ENCODE assay signal across 1 cellular context in the genomic region with DNA sequence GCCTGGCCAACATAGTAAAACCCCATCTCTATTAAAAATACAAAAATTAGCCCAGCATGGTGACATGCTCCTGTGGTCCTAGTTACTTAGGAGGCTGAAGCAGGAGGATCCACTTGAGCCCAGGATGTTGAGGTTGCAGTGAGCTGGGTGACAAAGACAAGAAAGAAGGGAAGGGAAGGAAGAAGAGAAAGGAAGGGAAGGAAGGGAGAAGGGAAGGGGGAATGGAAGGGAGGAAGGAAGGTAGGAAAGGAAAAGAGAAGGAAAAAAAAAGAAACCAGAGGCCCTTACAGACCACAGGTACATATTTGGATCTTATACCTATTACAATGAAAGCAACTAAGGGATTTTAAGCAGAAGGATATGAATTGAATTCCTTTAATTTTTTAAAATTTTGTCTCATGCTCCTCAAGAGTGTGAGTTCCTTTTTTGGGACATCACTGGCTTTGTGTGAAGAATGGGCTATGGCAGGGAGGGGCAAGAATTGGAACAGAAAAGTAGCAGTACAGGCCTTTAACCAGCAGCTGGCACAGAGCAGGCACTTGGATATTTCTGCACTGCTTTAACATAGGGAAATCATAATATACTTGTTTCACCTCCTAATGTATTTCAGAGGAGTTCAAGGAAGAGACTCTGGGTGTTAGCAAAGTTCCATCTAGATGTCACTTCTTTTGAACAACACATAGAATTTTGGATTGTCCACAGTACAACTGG.
TF ChIP-seq lines count a peak whose summit lies in the region.

No MANE protein-coding gene starts in this region.

TF ChIP-seq in K562, 482 proteins besides CTCF, POLR2A, EP300 and RAD21 (continues in another document):
- TF ChIP-seq FOXP1 (CRISPR knock-in tag; IDR thresholded peaks at IDR 0.05), result no peak
- no peak for TF ChIP-seq ZKSCAN1 (IDR thresholded peaks at IDR 0.05; ENCODE audit: low read depth, low read length)
- no peak for TF ChIP-seq TARDBP (IDR thresholded peaks at IDR 0.05)
- TF ChIP-seq NR2C2 (CRISPR knock-in tag; IDR thresholded peaks at IDR 0.05), result no peak
- TF ChIP-seq NR2C2 (tag; IDR thresholded peaks at IDR 0.05), result no peak
- TF ChIP-seq, protein P1, sequence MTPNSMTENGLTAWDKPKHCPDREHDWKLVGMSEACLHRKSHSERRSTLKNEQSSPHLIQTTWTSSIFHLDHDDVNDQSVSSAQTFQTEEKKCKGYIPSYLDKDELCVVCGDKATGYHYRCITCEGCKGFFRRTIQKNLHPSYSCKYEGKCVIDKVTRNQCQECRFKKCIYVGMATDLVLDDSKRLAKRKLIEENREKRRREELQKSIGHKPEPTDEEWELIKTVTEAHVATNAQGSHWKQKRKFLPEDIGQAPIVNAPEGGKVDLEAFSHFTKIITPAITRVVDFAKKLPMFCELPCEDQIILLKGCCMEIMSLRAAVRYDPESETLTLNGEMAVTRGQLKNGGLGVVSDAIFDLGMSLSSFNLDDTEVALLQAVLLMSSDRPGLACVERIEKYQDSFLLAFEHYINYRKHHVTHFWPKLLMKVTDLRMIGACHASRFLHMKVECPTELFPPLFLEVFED (CRISPR knock-in tag; conservative IDR thresholded peaks at IDR 0.05), result 0 out of 2 replicates have a peak, but pooled peaks have one; percentile 49
- TF ChIP-seq, protein P2, sequence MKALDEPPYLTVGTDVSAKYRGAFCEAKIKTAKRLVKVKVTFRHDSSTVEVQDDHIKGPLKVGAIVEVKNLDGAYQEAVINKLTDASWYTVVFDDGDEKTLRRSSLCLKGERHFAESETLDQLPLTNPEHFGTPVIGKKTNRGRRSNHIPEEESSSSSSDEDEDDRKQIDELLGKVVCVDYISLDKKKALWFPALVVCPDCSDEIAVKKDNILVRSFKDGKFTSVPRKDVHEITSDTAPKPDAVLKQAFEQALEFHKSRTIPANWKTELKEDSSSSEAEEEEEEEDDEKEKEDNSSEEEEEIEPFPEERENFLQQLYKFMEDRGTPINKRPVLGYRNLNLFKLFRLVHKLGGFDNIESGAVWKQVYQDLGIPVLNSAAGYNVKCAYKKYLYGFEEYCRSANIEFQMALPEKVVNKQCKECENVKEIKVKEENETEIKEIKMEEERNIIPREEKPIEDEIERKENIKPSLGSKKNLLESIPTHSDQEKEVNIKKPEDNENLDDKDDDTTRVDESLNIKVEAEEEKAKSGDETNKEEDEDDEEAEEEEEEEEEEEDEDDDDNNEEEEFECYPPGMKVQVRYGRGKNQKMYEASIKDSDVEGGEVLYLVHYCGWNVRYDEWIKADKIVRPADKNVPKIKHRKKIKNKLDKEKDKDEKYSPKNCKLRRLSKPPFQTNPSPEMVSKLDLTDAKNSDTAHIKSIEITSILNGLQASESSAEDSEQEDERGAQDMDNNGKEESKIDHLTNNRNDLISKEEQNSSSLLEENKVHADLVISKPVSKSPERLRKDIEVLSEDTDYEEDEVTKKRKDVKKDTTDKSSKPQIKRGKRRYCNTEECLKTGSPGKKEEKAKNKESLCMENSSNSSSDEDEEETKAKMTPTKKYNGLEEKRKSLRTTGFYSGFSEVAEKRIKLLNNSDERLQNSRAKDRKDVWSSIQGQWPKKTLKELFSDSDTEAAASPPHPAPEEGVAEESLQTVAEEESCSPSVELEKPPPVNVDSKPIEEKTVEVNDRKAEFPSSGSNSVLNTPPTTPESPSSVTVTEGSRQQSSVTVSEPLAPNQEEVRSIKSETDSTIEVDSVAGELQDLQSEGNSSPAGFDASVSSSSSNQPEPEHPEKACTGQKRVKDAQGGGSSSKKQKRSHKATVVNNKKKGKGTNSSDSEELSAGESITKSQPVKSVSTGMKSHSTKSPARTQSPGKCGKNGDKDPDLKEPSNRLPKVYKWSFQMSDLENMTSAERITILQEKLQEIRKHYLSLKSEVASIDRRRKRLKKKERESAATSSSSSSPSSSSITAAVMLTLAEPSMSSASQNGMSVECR (CRISPR knock-in tag; IDR thresholded peaks at IDR 0.05), result no peak
- TF ChIP-seq WHSC1 (IDR thresholded peaks at IDR 0.05; ENCODE audit: low read length), result no peak
- no peak for TF ChIP-seq MBD2 (IDR thresholded peaks at IDR 0.05; ENCODE audit: borderline replicate concordance, low read depth)
- TF ChIP-seq HNRNPL (IDR thresholded peaks at IDR 0.05; ENCODE audit: low read depth, low read length), result no peak
- no peak for TF ChIP-seq ZNF184 (CRISPR knock-in tag; IDR thresholded peaks at IDR 0.05)
- no peak for TF ChIP-seq DNMT1 (IDR thresholded peaks at IDR 0.05)
- TF ChIP-seq, protein P3, sequence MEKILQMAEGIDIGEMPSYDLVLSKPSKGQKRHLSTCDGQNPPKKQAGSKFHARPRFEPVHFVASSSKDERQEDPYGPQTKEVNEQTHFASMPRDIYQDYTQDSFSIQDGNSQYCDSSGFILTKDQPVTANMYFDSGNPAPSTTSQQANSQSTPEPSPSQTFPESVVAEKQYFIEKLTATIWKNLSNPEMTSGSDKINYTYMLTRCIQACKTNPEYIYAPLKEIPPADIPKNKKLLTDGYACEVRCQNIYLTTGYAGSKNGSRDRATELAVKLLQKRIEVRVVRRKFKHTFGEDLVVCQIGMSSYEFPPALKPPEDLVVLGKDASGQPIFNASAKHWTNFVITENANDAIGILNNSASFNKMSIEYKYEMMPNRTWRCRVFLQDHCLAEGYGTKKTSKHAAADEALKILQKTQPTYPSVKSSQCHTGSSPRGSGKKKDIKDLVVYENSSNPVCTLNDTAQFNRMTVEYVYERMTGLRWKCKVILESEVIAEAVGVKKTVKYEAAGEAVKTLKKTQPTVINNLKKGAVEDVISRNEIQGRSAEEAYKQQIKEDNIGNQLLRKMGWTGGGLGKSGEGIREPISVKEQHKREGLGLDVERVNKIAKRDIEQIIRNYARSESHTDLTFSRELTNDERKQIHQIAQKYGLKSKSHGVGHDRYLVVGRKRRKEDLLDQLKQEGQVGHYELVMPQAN (IDR thresholded peaks at IDR 0.05; ENCODE audit: borderline replicate concordance), result no peak
- no peak for TF ChIP-seq IRF2 (CRISPR knock-in tag; IDR thresholded peaks at IDR 0.05)
- no peak for TF ChIP-seq BHLHE40 (IDR thresholded peaks at IDR 0.05; ENCODE audit: low read length)
- no peak for TF ChIP-seq ZKSCAN3 (CRISPR knock-in tag; IDR thresholded peaks at IDR 0.05)
- TF ChIP-seq KAT7 (CRISPR knock-in tag; IDR thresholded peaks at IDR 0.05; ENCODE audit: borderline replicate concordance), result no peak
- TF ChIP-seq ZNF3 (CRISPR knock-in tag; IDR thresholded peaks at IDR 0.05), result no peak
- TF ChIP-seq, protein P4, sequence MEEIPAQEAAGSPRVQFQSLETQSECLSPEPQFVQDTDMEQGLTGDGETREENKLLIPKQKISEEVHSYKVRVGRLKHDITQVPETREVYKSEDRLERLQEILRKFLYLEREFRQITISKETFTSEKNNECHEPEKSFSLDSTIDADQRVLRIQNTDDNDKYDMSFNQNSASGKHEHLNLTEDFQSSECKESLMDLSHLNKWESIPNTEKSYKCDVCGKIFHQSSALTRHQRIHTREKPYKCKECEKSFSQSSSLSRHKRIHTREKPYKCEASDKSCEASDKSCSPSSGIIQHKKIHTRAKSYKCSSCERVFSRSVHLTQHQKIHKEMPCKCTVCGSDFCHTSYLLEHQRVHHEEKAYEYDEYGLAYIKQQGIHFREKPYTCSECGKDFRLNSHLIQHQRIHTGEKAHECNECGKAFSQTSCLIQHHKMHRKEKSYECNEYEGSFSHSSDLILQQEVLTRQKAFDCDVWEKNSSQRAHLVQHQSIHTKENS (CRISPR knock-in tag; IDR thresholded peaks at IDR 0.05), result no peak
- TF ChIP-seq ZNF311 (CRISPR knock-in tag; IDR thresholded peaks at IDR 0.05), result no peak
- TF ChIP-seq ZNF644 (tag; IDR thresholded peaks at IDR 0.05; ENCODE audit: low read depth), result no peak
- no peak for TF ChIP-seq NFIC (IDR thresholded peaks at IDR 0.05)
- TF ChIP-seq ZC3H8 (IDR thresholded peaks at IDR 0.05), result no peak
- TF ChIP-seq MXI1 (IDR thresholded peaks at IDR 0.05; ENCODE audit: low read depth, low read length), result no peak
- 0 out of 4 replicates have a peak, but pooled peaks of 1 of the 2 experiments have one; percentile 8 for TF ChIP-seq TRIM24 (IDR thresholded peaks at IDR 0.05)
- TF ChIP-seq PML (IDR thresholded peaks at IDR 0.05; ENCODE audit: low read length), result no peak
- TF ChIP-seq, protein P5, sequence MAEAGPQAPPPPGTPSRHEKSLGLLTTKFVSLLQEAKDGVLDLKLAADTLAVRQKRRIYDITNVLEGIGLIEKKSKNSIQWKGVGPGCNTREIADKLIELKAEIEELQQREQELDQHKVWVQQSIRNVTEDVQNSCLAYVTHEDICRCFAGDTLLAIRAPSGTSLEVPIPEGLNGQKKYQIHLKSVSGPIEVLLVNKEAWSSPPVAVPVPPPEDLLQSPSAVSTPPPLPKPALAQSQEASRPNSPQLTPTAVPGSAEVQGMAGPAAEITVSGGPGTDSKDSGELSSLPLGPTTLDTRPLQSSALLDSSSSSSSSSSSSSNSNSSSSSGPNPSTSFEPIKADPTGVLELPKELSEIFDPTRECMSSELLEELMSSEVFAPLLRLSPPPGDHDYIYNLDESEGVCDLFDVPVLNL (CRISPR knock-in tag; IDR thresholded peaks at IDR 0.05; ENCODE audit: low read depth), result no peak
- TF ChIP-seq SNIP1 (IDR thresholded peaks at IDR 0.05; ENCODE audit: low read depth), result no peak
- TF ChIP-seq ZNF41 (CRISPR knock-in tag; conservative IDR thresholded peaks at IDR 0.05), result no peak
- TF ChIP-seq KHSRP (IDR thresholded peaks at IDR 0.05), result no peak
- no peak for TF ChIP-seq CAMTA2 (CRISPR knock-in tag; conservative IDR thresholded peaks at IDR 0.05)
- no peak for TF ChIP-seq NCOA1 (IDR thresholded peaks at IDR 0.05; ENCODE audit: low read depth)
- TF ChIP-seq C11orf30 (IDR thresholded peaks at IDR 0.05; ENCODE audit: low read depth), result no peak
- TF ChIP-seq, protein P6, sequence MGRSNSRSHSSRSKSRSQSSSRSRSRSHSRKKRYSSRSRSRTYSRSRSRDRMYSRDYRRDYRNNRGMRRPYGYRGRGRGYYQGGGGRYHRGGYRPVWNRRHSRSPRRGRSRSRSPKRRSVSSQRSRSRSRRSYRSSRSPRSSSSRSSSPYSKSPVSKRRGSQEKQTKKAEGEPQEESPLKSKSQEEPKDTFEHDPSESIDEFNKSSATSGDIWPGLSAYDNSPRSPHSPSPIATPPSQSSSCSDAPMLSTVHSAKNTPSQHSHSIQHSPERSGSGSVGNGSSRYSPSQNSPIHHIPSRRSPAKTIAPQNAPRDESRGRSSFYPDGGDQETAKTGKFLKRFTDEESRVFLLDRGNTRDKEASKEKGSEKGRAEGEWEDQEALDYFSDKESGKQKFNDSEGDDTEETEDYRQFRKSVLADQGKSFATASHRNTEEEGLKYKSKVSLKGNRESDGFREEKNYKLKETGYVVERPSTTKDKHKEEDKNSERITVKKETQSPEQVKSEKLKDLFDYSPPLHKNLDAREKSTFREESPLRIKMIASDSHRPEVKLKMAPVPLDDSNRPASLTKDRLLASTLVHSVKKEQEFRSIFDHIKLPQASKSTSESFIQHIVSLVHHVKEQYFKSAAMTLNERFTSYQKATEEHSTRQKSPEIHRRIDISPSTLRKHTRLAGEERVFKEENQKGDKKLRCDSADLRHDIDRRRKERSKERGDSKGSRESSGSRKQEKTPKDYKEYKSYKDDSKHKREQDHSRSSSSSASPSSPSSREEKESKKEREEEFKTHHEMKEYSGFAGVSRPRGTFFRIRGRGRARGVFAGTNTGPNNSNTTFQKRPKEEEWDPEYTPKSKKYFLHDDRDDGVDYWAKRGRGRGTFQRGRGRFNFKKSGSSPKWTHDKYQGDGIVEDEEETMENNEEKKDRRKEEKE (IDR thresholded peaks at IDR 0.05; ENCODE audit: borderline replicate concordance in 1 of 2, control insufficient read depth in 1 of 2, low read depth in 2 of 2, low read length in 1 of 2), result no peak
- TF ChIP-seq, protein P7, sequence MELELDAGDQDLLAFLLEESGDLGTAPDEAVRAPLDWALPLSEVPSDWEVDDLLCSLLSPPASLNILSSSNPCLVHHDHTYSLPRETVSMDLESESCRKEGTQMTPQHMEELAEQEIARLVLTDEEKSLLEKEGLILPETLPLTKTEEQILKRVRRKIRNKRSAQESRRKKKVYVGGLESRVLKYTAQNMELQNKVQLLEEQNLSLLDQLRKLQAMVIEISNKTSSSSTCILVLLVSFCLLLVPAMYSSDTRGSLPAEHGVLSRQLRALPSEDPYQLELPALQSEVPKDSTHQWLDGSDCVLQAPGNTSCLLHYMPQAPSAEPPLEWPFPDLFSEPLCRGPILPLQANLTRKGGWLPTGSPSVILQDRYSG (tag; conservative IDR thresholded peaks at IDR 0.05; ENCODE audit: low read depth), result no peak
- 0 out of 2 replicates have a peak, but pooled peaks have one; percentile 37 for TF ChIP-seq HLTF (IDR thresholded peaks at IDR 0.05)
- TF ChIP-seq TBL1XR1 (IDR thresholded peaks at IDR 0.05; ENCODE audit: low read length in 2 of 2), result no peak
- TF ChIP-seq, protein P8, sequence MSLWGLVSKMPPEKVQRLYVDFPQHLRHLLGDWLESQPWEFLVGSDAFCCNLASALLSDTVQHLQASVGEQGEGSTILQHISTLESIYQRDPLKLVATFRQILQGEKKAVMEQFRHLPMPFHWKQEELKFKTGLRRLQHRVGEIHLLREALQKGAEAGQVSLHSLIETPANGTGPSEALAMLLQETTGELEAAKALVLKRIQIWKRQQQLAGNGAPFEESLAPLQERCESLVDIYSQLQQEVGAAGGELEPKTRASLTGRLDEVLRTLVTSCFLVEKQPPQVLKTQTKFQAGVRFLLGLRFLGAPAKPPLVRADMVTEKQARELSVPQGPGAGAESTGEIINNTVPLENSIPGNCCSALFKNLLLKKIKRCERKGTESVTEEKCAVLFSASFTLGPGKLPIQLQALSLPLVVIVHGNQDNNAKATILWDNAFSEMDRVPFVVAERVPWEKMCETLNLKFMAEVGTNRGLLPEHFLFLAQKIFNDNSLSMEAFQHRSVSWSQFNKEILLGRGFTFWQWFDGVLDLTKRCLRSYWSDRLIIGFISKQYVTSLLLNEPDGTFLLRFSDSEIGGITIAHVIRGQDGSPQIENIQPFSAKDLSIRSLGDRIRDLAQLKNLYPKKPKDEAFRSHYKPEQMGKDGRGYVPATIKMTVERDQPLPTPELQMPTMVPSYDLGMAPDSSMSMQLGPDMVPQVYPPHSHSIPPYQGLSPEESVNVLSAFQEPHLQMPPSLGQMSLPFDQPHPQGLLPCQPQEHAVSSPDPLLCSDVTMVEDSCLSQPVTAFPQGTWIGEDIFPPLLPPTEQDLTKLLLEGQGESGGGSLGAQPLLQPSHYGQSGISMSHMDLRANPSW (CRISPR knock-in tag; IDR thresholded peaks at IDR 0.05), result no peak
- TF ChIP-seq, protein P9, sequence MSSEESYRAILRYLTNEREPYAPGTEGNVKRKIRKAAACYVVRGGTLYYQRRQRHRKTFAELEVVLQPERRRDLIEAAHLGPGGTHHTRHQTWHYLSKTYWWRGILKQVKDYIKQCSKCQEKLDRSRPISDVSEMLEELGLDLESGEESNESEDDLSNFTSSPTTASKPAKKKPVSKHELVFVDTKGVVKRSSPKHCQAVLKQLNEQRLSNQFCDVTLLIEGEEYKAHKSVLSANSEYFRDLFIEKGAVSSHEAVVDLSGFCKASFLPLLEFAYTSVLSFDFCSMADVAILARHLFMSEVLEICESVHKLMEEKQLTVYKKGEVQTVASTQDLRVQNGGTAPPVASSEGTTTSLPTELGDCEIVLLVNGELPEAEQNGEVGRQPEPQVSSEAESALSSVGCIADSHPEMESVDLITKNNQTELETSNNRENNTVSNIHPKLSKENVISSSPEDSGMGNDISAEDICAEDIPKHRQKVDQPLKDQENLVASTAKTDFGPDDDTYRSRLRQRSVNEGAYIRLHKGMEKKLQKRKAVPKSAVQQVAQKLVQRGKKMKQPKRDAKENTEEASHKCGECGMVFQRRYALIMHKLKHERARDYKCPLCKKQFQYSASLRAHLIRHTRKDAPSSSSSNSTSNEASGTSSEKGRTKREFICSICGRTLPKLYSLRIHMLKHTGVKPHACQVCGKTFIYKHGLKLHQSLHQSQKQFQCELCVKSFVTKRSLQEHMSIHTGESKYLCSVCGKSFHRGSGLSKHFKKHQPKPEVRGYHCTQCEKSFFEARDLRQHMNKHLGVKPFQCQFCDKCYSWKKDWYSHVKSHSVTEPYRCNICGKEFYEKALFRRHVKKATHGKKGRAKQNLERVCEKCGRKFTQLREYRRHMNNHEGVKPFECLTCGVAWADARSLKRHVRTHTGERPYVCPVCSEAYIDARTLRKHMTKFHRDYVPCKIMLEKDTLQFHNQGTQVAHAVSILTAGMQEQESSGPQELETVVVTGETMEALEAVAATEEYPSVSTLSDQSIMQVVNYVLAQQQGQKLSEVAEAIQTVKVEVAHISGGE (CRISPR knock-in tag; IDR thresholded peaks at IDR 0.05), result no peak
